Comparison of ENCODE assay signal across 8 cellular contexts in genomic region chr5:74631088-74631960, GRCh38. TPM values are rescaled to one million over a fixed set of nuclear protein-coding genes. Genes with fewer than 3 reads are reported as not detected.
DNase-seq lines count a peak whose midpoint lies in the region; ATAC-seq and TF ChIP-seq lines count a peak whose summit lies in the region.

No MANE protein-coding gene starts in this region.

- H3K4me3 ChIP-seq in esophagus (ENCODE audit: low read depth in 1 of 2, low read length in 2 of 2): no peak overlapping the region
- peak overlapping the region; percentile 6 for H3K4me3 ChIP-seq in parathyroid adenoma (ENCODE audit: low read depth, low read length)

- H3K36me3 ChIP-seq in esophagus (ENCODE audit: control insufficient read depth in 2 of 2, insufficient read depth in 2 of 2, low read length in 1 of 2) (peaks cover 0 to 9% of the 10 kb centered on the region in 2 donors), parathyroid adenoma (ENCODE audit: control insufficient read depth, insufficient read depth, low read length) (no peaks in the 10 kb centered on the region)

- peak overlapping the region; percentile 55 for H3K4me2 ChIP-seq in parathyroid adenoma (ENCODE audit: low read length)

- H3K27ac ChIP-seq in esophagus (ENCODE audit: low read depth in 2 of 2, low read length in 1 of 2) (peak overlapping the region; percentile 36 to 78), parathyroid adenoma (peak overlapping the region; percentile 68)

- H2AFZ ChIP-seq in parathyroid adenoma: no peak overlapping the region

- H3K79me2 ChIP-seq in parathyroid adenoma: peaks cover 28% of the 10 kb centered on the region

- H3K9me3 ChIP-seq in esophagus (ENCODE audit: control insufficient read depth in 2 of 2, insufficient read depth in 1 of 2, low read depth in 1 of 2, low read length in 1 of 2): no peaks in the 10 kb centered on the region
- H3K9me3 ChIP-seq in parathyroid adenoma (ENCODE audit: control insufficient read depth, low read length): no peaks in the 10 kb centered on the region

- no peak overlapping the region for H3K9ac ChIP-seq in parathyroid adenoma

- 59 to 63% methylated on average over 11 of the region's 11 CpGs for WGBS in esophagus, 2 donors

- no peaks in the 10 kb centered on the region for H3K27me3 ChIP-seq in esophagus (ENCODE audit: control insufficient read depth in 1 of 2, insufficient read depth in 2 of 2, low read length in 2 of 2)
- no peaks in the 10 kb centered on the region for H3K27me3 ChIP-seq in parathyroid adenoma (ENCODE audit: control insufficient read depth, insufficient read depth, low read length)

- ATAC-seq in HG03108 (IDR thresholded peaks at IDR 0.05; ENCODE audit: unreplicated experiment): peak; percentile 91

- DNase-seq in CD1c-positive myeloid dendritic cell (ENCODE audit: extremely low spot score) (peak; percentile 72), GM19238 (ENCODE audit: insufficient read length, low spot score) (peak; percentile 52), SIG-M5 (lab: John Stamatoyannopoulos, UW) (peak; percentile 85), NCI-H2227 (lab: John Stamatoyannopoulos, UW; ENCODE audit: unreplicated experiment) (no peak), islet precursor cell (no peak)

- H3K4me1 ChIP-seq in esophagus (ENCODE audit: control insufficient read depth in 2 of 2, insufficient read depth in 2 of 2, low read length in 1 of 2): peaks cover 6 to 9% of the 10 kb centered on the region in 2 donors
- peaks cover 22% of the 10 kb centered on the region for H3K4me1 ChIP-seq in parathyroid adenoma

- no peak for TF ChIP-seq CTCF in parathyroid adenoma (IDR thresholded peaks at IDR 0.05)

RNA-seq across cellular contexts. Expression of gene ENC1, which starts 9.2 kb away (rescaled TPM):
- polyA plus RNA-seq in esophagus: 1 to 10 TPM; 1.4 to 2.0 TPM

RNA-seq across cellular contexts. Expression of gene HEXB, which starts 53.7 kb away (rescaled TPM):
- 10 to 100 TPM; 21.5 to 36.5 TPM for polyA plus RNA-seq in esophagus

Comparison
In these comparisons a context has a peak if more than half of its experiments do, and no peak if none do; other contexts are left out.
1. DNase-seq: peak in CD1c-positive myeloid dendritic cell (single experiment), GM19238 (single experiment) and SIG-M5 (single experiment); none in NCI-H2227 (single experiment) and islet precursor cell (single experiment).